18 cellular contexts compared by ENCODE assay signal in genomic region chr16:3581392-3581791, GRCh38.
"Had no signal": no experiment of that assay in that cellular context is flagged by ENCODE, and none has a peak within 500 bp of the region (broad histone marks: within the 10 kb centered on the region; RNA-seq: fewer than 3 reads in every experiment).

No MANE protein-coding gene starts in this region.

- H3K4me3 ChIP-seq: breast epithelium, esophagus squamous epithelium, lung, pancreas, skin epidermis, transverse colon, uterus had no signal

- H3K4me1 ChIP-seq: breast epithelium, pancreas, transverse colon, uterus had no signal

- ATAC-seq: left lobe of liver, pancreas had no signal

- H3K36me3 ChIP-seq: breast epithelium, pancreas, transverse colon, uterus had no signal

- H3K27me3 Mint-ChIP-seq: activated T-cell treated with anti-CD3 and anti-CD28 coated beads, Interleukin-2, amount 50 U/mL, for 24 hours; stimulated activated naive CD8-positive, alpha-beta T cell treated with anti-CD3 and anti-CD28 coated beads, Interleukin-15, Interleukin-2, amounts not matched to agents 100 ng/mL and 50 ng/mL, for 24 hours had no signal

- H3K9me3 ChIP-seq: breast epithelium, esophagus squamous epithelium, neutrophil, pancreas, transverse colon, uterus had no signal

- H3K27ac Mint-ChIP-seq: activated naive CD4-positive, alpha-beta T cell treated with anti-CD3 and anti-CD28 coated beads for 36 hours; activated T-cell treated with anti-CD3 and anti-CD28 coated beads, Interleukin-2, amount 50 U/mL, for 24 hours; stimulated activated naive CD8-positive, alpha-beta T cell treated with anti-CD3 and anti-CD28 coated beads, Interleukin-15, Interleukin-2, amounts not matched to agents 100 ng/mL and 50 ng/mL, for 24 hours had no signal

- H3K9me3 Mint-ChIP-seq: activated naive CD4-positive, alpha-beta T cell treated with anti-CD3 and anti-CD28 coated beads for 36 hours; activated T-cell treated with anti-CD3 and anti-CD28 coated beads, Interleukin-2, amount 50 U/mL, for 24 hours; stimulated activated naive CD8-positive, alpha-beta T cell treated with anti-CD3 and anti-CD28 coated beads, Interleukin-15, Interleukin-2, amounts not matched to agents 100 ng/mL and 50 ng/mL, for 24 hours had no signal

- FAIRE-seq: astrocyte, pancreas had no signal

- H3K27me3 ChIP-seq: breast epithelium, pancreas, uterus had no signal

- H3K27ac ChIP-seq: breast epithelium, esophagus squamous epithelium, neutrophil, pancreas, transverse colon, uterus had no signal

- DNase-seq: activated CD4-positive, alpha-beta T cell treated with anti-CD3 and anti-CD28 coated beads, Interleukin-2, amount 50 U/mL, for 48 hours; activated naive CD4-positive, alpha-beta T cell treated with anti-CD3 and anti-CD28 coated beads for 36 hours; activated T-cell treated with anti-CD3 and anti-CD28 coated beads, Interleukin-2, amount 50 U/mL, for 24 hours; cortex of kidney; effector CD8-positive, alpha-beta T cell; esophagus squamous epithelium; islet precursor cell; midbrain; transverse colon had no signal

- H3K4me3 Mint-ChIP-seq: activated naive CD4-positive, alpha-beta T cell treated with anti-CD3 and anti-CD28 coated beads for 36 hours; activated T-cell treated with anti-CD3 and anti-CD28 coated beads, Interleukin-2, amount 50 U/mL, for 24 hours; stimulated activated naive CD8-positive, alpha-beta T cell treated with anti-CD3 and anti-CD28 coated beads, Interleukin-15, Interleukin-2, amounts not matched to agents 100 ng/mL and 50 ng/mL, for 24 hours had no signal
